Comparison of ENCODE assay signal across 8 cellular contexts in genomic region chr2:144523606-144524131, GRCh38. TPM values are rescaled to one million over a fixed set of nuclear protein-coding genes. Genes with fewer than 3 reads are reported as not detected.
DNase-seq lines count a peak whose midpoint lies in the region; ATAC-seq and TF ChIP-seq lines count a peak whose summit lies in the region.

No MANE protein-coding gene starts in this region.

- TF ChIP-seq CTCF in astrocyte of the cerebellum (IDR thresholded peaks at IDR 0.05; ENCODE audit: low read depth, low read length, missing control alignments) (no peak), testis (IDR thresholded peaks at IDR 0.05) (no peak)

- H3K4me3 ChIP-seq in astrocyte of the cerebellum (ENCODE audit: low read depth, low read length) = peak overlapping the region; percentile 51
- H3K4me3 ChIP-seq in testis = peak overlapping the region; percentile 65 to 75

- no peaks in the 10 kb centered on the region for H3K36me3 Mint-ChIP-seq in activated naive CD4-positive, alpha-beta T cell treated with anti-CD3 and anti-CD28 coated beads, Interleukin-2, amount 50 U/mL, for 24 hours

- no peaks in the 10 kb centered on the region for H3K27me3 ChIP-seq in testis

- DNase-seq in activated naive CD4-positive, alpha-beta T cell (lab: John Stamatoyannopoulos, UW) = no peak
- DNase-seq in astrocyte of the cerebellum (ENCODE audit: low read depth) (no peak), left kidney (ENCODE audit: low read depth, low spot score) (peak; percentile 59), testis (no peak), mucosa of gallbladder (ENCODE audit: low spot score) (no peak)

- peak overlapping the region; percentile 77 for H3K4me3 Mint-ChIP-seq in activated naive CD4-positive, alpha-beta T cell treated with anti-CD3 and anti-CD28 coated beads, Interleukin-2, amount 50 U/mL, for 24 hours

- peaks cover 45% of the 10 kb centered on the region for H3K27me3 Mint-ChIP-seq in activated naive CD4-positive, alpha-beta T cell treated with anti-CD3 and anti-CD28 coated beads, Interleukin-2, amount 50 U/mL, for 24 hours

- H3K9me3 ChIP-seq in testis = no peaks in the 10 kb centered on the region

- H3K4me1 Mint-ChIP-seq in activated naive CD4-positive, alpha-beta T cell treated with anti-CD3 and anti-CD28 coated beads, Interleukin-2, amount 50 U/mL, for 24 hours = peaks cover 21% of the 10 kb centered on the region

- H3K27ac ChIP-seq in testis = peak overlapping the region; percentile 99 to 100

- WGBS in testis, 2 donors = 1% methylated on average over 14 to 15 of the region's 15 CpGs

- in situ Hi-C loops in astrocyte of the cerebellum (cut with HindIII; ENCODE audit: low sequenced_read_pairs) = loop anchor here (25.0 kb wide), 1 partner anchor 1239 kb away; no protein-coding TSS in a partner anchor

- no peak for TF ChIP-seq POLR2A in testis (IDR thresholded peaks at IDR 0.05)

- H3K36me3 ChIP-seq in testis (ENCODE audit: low read depth, missing control alignments) = no peaks in the 10 kb centered on the region

- intact Hi-C loops in testis (cut with DNase I; ENCODE audit: low total_unique reads) = loop anchor here (10.0 kb wide), 1 partner anchor 1231 kb away; no protein-coding TSS in a partner anchor

- no peaks in the 10 kb centered on the region for H3K9me3 Mint-ChIP-seq in activated naive CD4-positive, alpha-beta T cell treated with anti-CD3 and anti-CD28 coated beads, Interleukin-2, amount 50 U/mL, for 24 hours

- H3K27ac Mint-ChIP-seq in activated naive CD4-positive, alpha-beta T cell treated with anti-CD3 and anti-CD28 coated beads, Interleukin-2, amount 50 U/mL, for 24 hours = no peak overlapping the region

- H3K4me1 ChIP-seq in testis = no peaks in the 10 kb centered on the region

- ATAC-seq in GM18502 (IDR thresholded peaks at IDR 0.05; ENCODE audit: poor library complexity, unreplicated experiment) (no peak), HG03175 (IDR thresholded peaks at IDR 0.05; ENCODE audit: unreplicated experiment) (no peak)

RNA-seq across cellular contexts. Expression of gene ZEB2, which starts 3.8 kb away (rescaled TPM):
- total RNA-seq in testis (10 to 100 TPM; 87.8 to 96.4 TPM), mucosa of gallbladder (91.0 TPM)
- polyA plus RNA-seq in testis (ENCODE audit: insufficient read depth, low read depth, low replicate concordance) = 38.7 TPM
